In the genomic region with DNA sequence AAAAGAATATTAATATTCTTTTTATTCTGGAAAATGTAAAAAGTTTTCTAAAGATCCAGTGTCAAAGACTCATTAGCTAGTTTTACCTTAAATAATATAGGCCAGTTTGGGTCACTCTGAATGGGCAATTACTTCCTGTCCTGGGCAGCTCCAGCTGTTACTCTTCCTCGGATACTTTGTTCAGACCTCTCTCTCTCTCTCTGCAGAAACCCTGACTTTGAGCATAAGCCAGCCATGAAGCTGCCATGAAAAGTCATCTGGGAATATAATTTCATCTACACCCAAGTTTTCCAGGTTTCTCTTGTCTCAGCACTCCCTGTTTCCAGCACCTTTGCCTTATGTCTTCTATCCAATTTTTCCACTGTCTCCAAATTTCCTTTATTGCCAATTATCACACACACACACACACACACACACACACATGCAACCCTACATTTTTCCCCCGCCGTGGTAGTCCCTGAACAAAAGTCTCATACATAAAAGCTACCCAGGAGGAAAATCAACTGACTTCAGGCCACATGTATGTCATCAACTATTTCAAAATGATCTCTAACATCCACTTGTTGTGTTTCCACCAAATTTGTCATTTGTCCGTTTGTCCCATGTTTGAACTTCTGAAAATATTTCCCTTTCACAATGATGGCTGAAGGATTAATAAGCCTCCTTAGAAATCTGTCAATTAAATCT, we compare ENCODE assay signal across 1 cellular context.
TF ChIP-seq lines count a peak whose summit lies in the region.

No MANE protein-coding gene starts in this region.

TF ChIP-seq in GM12878, 131 proteins besides CTCF, POLR2A, EP300 and RAD21:
- no peak for TF ChIP-seq MTA3 (IDR thresholded peaks at IDR 0.05; ENCODE audit: borderline replicate concordance, low read length)
- no peak for TF ChIP-seq MXI1 (IDR thresholded peaks at IDR 0.05; ENCODE audit: low read depth, low read length)
- TF ChIP-seq SREBF2 (IDR thresholded peaks at IDR 0.05; ENCODE audit: low read length): no peak
- no peak for TF ChIP-seq TCF7 (IDR thresholded peaks at IDR 0.05; ENCODE audit: borderline replicate concordance)
- no peak for TF ChIP-seq IKZF1 (conservative IDR thresholded peaks at IDR 0.05)
